1 cellular context compared by ENCODE assay signal in the genomic region with DNA sequence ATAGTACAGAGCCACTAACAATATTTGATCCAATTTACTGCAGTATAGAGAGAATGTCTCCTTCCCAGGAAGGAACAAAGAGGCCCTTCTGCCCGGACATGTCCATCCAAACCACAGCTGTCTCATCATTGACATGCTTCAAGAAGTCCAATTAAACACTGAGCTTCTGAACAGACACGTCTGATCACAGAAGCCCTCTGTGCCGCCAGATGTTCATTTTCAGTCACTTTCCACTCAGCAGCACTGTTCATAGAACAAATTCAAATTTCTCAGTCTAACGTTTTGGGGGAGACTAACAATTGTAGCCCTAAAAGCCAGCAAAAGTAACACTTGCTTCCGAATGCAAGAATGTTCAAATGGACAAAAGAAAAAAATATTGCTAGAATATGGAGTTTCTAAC.
A peak's percentile ranks its signal among the peaks of the same experiment; 100 is the strongest.
TF ChIP-seq lines count a peak whose summit lies in the region.

No MANE protein-coding gene starts in this region.

TF ChIP-seq in GM12878, 131 proteins besides CTCF, POLR2A, EP300 and RAD21:
- TF ChIP-seq ZNF687 (IDR thresholded peaks at IDR 0.05) (peak; percentile 71), ZBTB40 (IDR thresholded peaks at IDR 0.05; ENCODE audit: borderline replicate concordance) (0 out of 2 replicates have a peak, but pooled peaks have one; percentile 15), IKZF1 (conservative IDR thresholded peaks at IDR 0.05) (peak; percentile 60; the same call in 1 of the 2 replicates), WRNIP1 (IDR thresholded peaks at IDR 0.05; ENCODE audit: borderline replicate concordance, low read depth, low read length) (no peak), BMI1 (IDR thresholded peaks at IDR 0.05; ENCODE audit: borderline replicate concordance) (peak; percentile 24), NR2F1 (conservative IDR thresholded peaks at IDR 0.05) (no peak), BHLHE40 (IDR thresholded peaks at IDR 0.05; ENCODE audit: borderline replicate concordance in 1 of 2, low read depth in 2 of 2, low read length in 1 of 2) (peak in 1 of 2 experiments; percentile 15; a peak in 1 of 4 replicates), RUNX3 (IDR thresholded peaks at IDR 0.05; ENCODE audit: low read length) (peak; percentile 89), SUPT20H (IDR thresholded peaks at IDR 0.05; ENCODE audit: borderline replicate concordance, control insufficient read depth, low read depth, low read length) (no peak), MTA2 (IDR thresholded peaks at IDR 0.05; ENCODE audit: low read depth) (peak; percentile 75), CREB1 (IDR thresholded peaks at IDR 0.05; ENCODE audit: low read depth) (no peak), BCL11A (IDR thresholded peaks at IDR 0.05; ENCODE audit: low read depth, low read length) (peak; percentile 75), BRCA1 (IDR thresholded peaks at IDR 0.05; ENCODE audit: low read depth, low read length) (no peak), TCF7 (IDR thresholded peaks at IDR 0.05; ENCODE audit: borderline replicate concordance) (peak; percentile 31; the same call in 1 of the 2 replicates), SKIL (IDR thresholded peaks at IDR 0.05; ENCODE audit: low read depth, poor library complexity, severe bottlenecking) (peak; percentile 67), SMAD1 (IDR thresholded peaks at IDR 0.05; ENCODE audit: low read depth, partially characterized antibody) (peak; percentile 81), MEF2B (IDR thresholded peaks at IDR 0.05; ENCODE audit: partially characterized antibody, poor library complexity, severe bottlenecking) (no peak), PBX3 (IDR thresholded peaks at IDR 0.05; ENCODE audit: insufficient replicate concordance, low read depth, low read length) (peak; percentile 66), NFIC (IDR thresholded peaks at IDR 0.05; ENCODE audit: low read depth, low read length) (peak; percentile 36; the same call in 1 of the 2 replicates), DPF2 (IDR thresholded peaks at IDR 0.05) (0 out of 2 replicates have a peak, but pooled peaks have one; percentile 50), MTA3 (IDR thresholded peaks at IDR 0.05; ENCODE audit: borderline replicate concordance, low read length) (no peak; the same call in 1 of the 2 replicates), IKZF2 (IDR thresholded peaks at IDR 0.05) (peak; percentile 57 to 66; a peak in 2 of 4 replicates), SIN3A (IDR thresholded peaks at IDR 0.05; ENCODE audit: low read depth, low read length) (0 out of 2 replicates have a peak, but pooled peaks have one; percentile 3), POLR2AphosphoS5 (IDR thresholded peaks at IDR 0.05; ENCODE audit: low read length) (peak; percentile 65; the same call in 1 of the 2 replicates), NRF1 (conservative IDR thresholded peaks at IDR 0.05; ENCODE audit: low read depth, low read length) (no peak), CBFB (IDR thresholded peaks at IDR 0.05; ENCODE audit: low read depth) (no peak), SMAD5 (IDR thresholded peaks at IDR 0.05; ENCODE audit: low read depth) (peak; percentile 44; the same call in 1 of the 2 replicates), MEF2A (IDR thresholded peaks at IDR 0.05; ENCODE audit: insufficient read depth, low read depth, low read length) (peak; percentile 61; the same call in 1 of the 2 replicates), CREM (IDR thresholded peaks at IDR 0.05; ENCODE audit: low read depth) (peak; percentile 56), TCF12 (IDR thresholded peaks at IDR 0.05; ENCODE audit: low read depth, low read length) (peak; percentile 64; the same call in 1 of the 2 replicates), CHD1 (IDR thresholded peaks at IDR 0.05; ENCODE audit: low read depth, low read length) (peak; percentile 28; the same call in 1 of the 2 replicates)
- TF ChIP-seq, protein P1, sequence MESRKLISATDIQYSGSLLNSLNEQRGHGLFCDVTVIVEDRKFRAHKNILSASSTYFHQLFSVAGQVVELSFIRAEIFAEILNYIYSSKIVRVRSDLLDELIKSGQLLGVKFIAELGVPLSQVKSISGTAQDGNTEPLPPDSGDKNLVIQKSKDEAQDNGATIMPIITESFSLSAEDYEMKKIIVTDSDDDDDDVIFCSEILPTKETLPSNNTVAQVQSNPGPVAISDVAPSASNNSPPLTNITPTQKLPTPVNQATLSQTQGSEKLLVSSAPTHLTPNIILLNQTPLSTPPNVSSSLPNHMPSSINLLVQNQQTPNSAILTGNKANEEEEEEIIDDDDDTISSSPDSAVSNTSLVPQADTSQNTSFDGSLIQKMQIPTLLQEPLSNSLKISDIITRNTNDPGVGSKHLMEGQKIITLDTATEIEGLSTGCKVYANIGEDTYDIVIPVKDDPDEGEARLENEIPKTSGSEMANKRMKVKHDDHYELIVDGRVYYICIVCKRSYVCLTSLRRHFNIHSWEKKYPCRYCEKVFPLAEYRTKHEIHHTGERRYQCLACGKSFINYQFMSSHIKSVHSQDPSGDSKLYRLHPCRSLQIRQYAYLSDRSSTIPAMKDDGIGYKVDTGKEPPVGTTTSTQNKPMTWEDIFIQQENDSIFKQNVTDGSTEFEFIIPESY (IDR thresholded peaks at IDR 0.05) = no peak
- TF ChIP-seq, protein P2, sequence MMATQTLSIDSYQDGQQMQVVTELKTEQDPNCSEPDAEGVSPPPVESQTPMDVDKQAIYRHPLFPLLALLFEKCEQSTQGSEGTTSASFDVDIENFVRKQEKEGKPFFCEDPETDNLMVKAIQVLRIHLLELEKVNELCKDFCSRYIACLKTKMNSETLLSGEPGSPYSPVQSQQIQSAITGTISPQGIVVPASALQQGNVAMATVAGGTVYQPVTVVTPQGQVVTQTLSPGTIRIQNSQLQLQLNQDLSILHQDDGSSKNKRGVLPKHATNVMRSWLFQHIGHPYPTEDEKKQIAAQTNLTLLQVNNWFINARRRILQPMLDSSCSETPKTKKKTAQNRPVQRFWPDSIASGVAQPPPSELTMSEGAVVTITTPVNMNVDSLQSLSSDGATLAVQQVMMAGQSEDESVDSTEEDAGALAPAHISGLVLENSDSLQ (IDR thresholded peaks at IDR 0.05) = peak; percentile 87
TF ChIP-seq in GM12878: peak in this region for 23.
